20 cellular contexts compared by ENCODE assay signal in the genomic region with DNA sequence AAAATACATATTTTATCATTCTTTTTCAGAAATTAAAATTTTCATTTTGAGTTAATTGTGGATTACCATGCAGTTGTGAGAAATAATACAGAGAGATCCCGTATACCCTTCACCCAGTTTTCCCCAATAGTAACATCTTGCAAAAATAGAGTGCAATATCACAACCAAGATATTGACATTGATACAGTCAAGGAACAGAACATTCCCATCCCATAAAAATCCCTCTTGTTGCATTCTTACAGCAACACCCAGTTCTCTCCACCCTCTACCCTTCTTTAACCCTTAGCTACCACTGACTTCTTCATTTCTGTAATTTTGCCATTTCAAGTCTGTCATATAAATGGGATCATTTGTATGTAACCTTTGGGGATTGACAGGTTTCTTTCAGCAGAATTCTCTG. TPM values are rescaled to one million over a fixed set of nuclear protein-coding genes. Genes with fewer than 3 reads are reported as not detected.
DNase-seq lines count a peak whose midpoint lies in the region; ATAC-seq and TF ChIP-seq lines count a peak whose summit lies in the region.
"Had no signal": no experiment of that assay in that cellular context is flagged by ENCODE, and none has a peak within 500 bp of the region (broad histone marks: within the 10 kb centered on the region; RNA-seq: fewer than 3 reads in every experiment).

No MANE protein-coding gene starts in this region.

- H3K27ac ChIP-seq in BLaER1 (peak overlapping the region; percentile 97; the same call in 1 of the 2 replicates), right atrium auricular region (no peak overlapping the region)
- H3K27ac ChIP-seq: 22Rv1 had no signal

- H3K9me3 Mint-ChIP-seq in natural killer cell treated with Interleukin-12 subunit alpha and Interleukin-12 subunit beta and Interleukin-15 and Interleukin-18, amount 100 ng/mL, for 72 hours: no peaks in the 10 kb centered on the region
- H3K9me3 Mint-ChIP-seq: CD4-positive, alpha-beta T cell; CD8-positive, alpha-beta memory T cell; HFFc6 had no signal

- H3K27me3 Mint-ChIP-seq in natural killer cell treated with Interleukin-12 subunit alpha and Interleukin-12 subunit beta and Interleukin-15 and Interleukin-18, amount 100 ng/mL, for 72 hours: peaks cover 8 to 24% of the 10 kb centered on the region in 2 donors

- no peak overlapping the region for H3K27ac Mint-ChIP-seq in natural killer cell treated with Interleukin-12 subunit alpha and Interleukin-12 subunit beta and Interleukin-15 and Interleukin-18, amount 100 ng/mL, for 72 hours
- H3K27ac Mint-ChIP-seq: B cell; CD14-positive monocyte; CD4-positive, alpha-beta T cell; CD8-positive, alpha-beta memory T cell; HFFc6 had no signal

- H3K4me3 Mint-ChIP-seq in natural killer cell treated with Interleukin-12 subunit alpha and Interleukin-12 subunit beta and Interleukin-15 and Interleukin-18, amount 100 ng/mL, for 72 hours: no peak overlapping the region
- H3K4me3 Mint-ChIP-seq: B cell; CD14-positive monocyte; CD4-positive, alpha-beta T cell; CD8-positive, alpha-beta memory T cell; HFFc6 had no signal

- no peak for TF ChIP-seq CTCF in right atrium auricular region (IDR thresholded peaks at IDR 0.05)

- no peaks in the 10 kb centered on the region for H4K20me1 ChIP-seq in BLaER1
- H4K20me1 ChIP-seq: BLaER1 treated with 17β-estradiol and CSF1 and Interleukin-3, amounts not matched to agents 10 nM and 100 nM had no signal

- H3K4me2 ChIP-seq in BLaER1: no peak overlapping the region

- H3K4me1 Mint-ChIP-seq in natural killer cell treated with Interleukin-12 subunit alpha and Interleukin-12 subunit beta and Interleukin-15 and Interleukin-18, amount 100 ng/mL, for 72 hours (ENCODE audit: low read depth in 2 of 2): peaks cover 0 to 4% of the 10 kb centered on the region in 2 donors
- H3K4me1 Mint-ChIP-seq: B cell; CD14-positive monocyte; CD8-positive, alpha-beta memory T cell had no signal

- ATAC-seq in sciatic nerve: peak; percentile 60
- ATAC-seq in natural killer cell treated with Interleukin-12 subunit alpha and Interleukin-12 subunit beta and Interleukin-15 and Interleukin-18, amount 100 ng/mL, for 72 hours: no peak
- ATAC-seq in GM21390 (IDR thresholded peaks at IDR 0.05; ENCODE audit: unreplicated experiment): no peak
- ATAC-seq: GM12878 had no signal

- H3K36me3 Mint-ChIP-seq in natural killer cell treated with Interleukin-12 subunit alpha and Interleukin-12 subunit beta and Interleukin-15 and Interleukin-18, amount 100 ng/mL, for 72 hours: no peaks in the 10 kb centered on the region
- H3K36me3 Mint-ChIP-seq: CD14-positive monocyte; CD8-positive, alpha-beta memory T cell had no signal

- DNase-seq in adipocyte (ENCODE audit: low read depth) (no peak), sciatic nerve (ENCODE audit: low spot score) (no peak), right atrium auricular region (ENCODE audit: low spot score) (no peak)
- DNase-seq in natural killer cell treated with Interleukin-12 subunit alpha and Interleukin-12 subunit beta and Interleukin-15 and Interleukin-18, amount 100 ng/mL, for 72 hours (ENCODE audit: low spot score): no peak
- DNase-seq: CD4-positive, alpha-beta T cell; CD8-positive, alpha-beta memory T cell; DMS 273 treated with DMSO at 0.1 percent for 48 hours; DMS79; EL; GDM1; GOT3; HFFc6 had no signal

- no peak overlapping the region for H3K4me3 ChIP-seq in BLaER1
- no peak overlapping the region for H3K4me3 ChIP-seq in adipocyte (ENCODE audit: low read length)
- no peak overlapping the region for H3K4me3 ChIP-seq in right atrium auricular region
- H3K4me3 ChIP-seq: BLaER1 treated with 17β-estradiol and CSF1 and Interleukin-3, amounts not matched to agents 10 nM and 100 nM; GM12878; HAP-1 had no signal

- intact Hi-C loops in sciatic nerve (cut with DNase I): no loop called here

- no peak overlapping the region for H3K9ac ChIP-seq in BLaER1
- H3K9ac ChIP-seq in adipocyte (ENCODE audit: low read length): peak overlapping the region; percentile 15
- H3K9ac ChIP-seq: BLaER1 treated with 17β-estradiol and CSF1 and Interleukin-3, amounts not matched to agents 10 nM and 100 nM had no signal

- H3K4me1 ChIP-seq in BLaER1: peaks cover 61% of the 10 kb centered on the region
- H3K4me1 ChIP-seq in adipocyte (ENCODE audit: control insufficient read depth, insufficient read depth, low read length): peaks cover 10% of the 10 kb centered on the region
- H3K4me1 ChIP-seq in right atrium auricular region: no peaks in the 10 kb centered on the region

- H3K36me3 ChIP-seq in BLaER1: no peaks in the 10 kb centered on the region
- no peaks in the 10 kb centered on the region for H3K36me3 ChIP-seq in adipocyte (ENCODE audit: control insufficient read depth, insufficient read depth, low read length, severe bottlenecking)
- no peaks in the 10 kb centered on the region for H3K36me3 ChIP-seq in right atrium auricular region
- H3K36me3 ChIP-seq: BLaER1 treated with 17β-estradiol and CSF1 and Interleukin-3, amounts not matched to agents 10 nM and 100 nM; HAP-1 had no signal

- H3K27me3 ChIP-seq in BLaER1 (no peaks in the 10 kb centered on the region), adipocyte (replicated peaks; ENCODE audit: control insufficient read depth, insufficient read depth, low read length) (no peaks in the 10 kb centered on the region), right atrium auricular region (no peaks in the 10 kb centered on the region)
- H3K27me3 ChIP-seq: BLaER1 treated with 17β-estradiol and CSF1 and Interleukin-3, amounts not matched to agents 10 nM and 100 nM had no signal

- no peaks in the 10 kb centered on the region for H3K9me3 ChIP-seq in BLaER1
- H3K9me3 ChIP-seq in adipocyte (ENCODE audit: control insufficient read depth, low read length): no peaks in the 10 kb centered on the region
- no peaks in the 10 kb centered on the region for H3K9me3 ChIP-seq in right atrium auricular region
- H3K9me3 ChIP-seq: HAP-1 had no signal

RNA-seq across cellular contexts. Expression of a gene that starts 6.9 kb away (rescaled TPM):
- total RNA-seq in sciatic nerve: 142 TPM
- 1 to 10 TPM in 1 of 2 donors, not detected in 1; 4.7 TPM for total RNA-seq in natural killer cell treated with Interleukin-12 subunit alpha and Interleukin-12 subunit beta and Interleukin-15 and Interleukin-18, amount 100 ng/mL, for 72 hours
- 10 to 100 TPM; 27.7 to 40.1 TPM for total RNA-seq in right atrium auricular region

Comparison
In these comparisons a context has a peak if more than half of its experiments do, and no peak if none do; other contexts are left out.
1. RNA of a gene that starts 6.9 kb away (total RNA-seq): 142 TPM in sciatic nerve (single experiment) and 27.7 to 40.1 TPM in right atrium auricular region; 4.7 TPM in natural killer cell treated with Interleukin-12 subunit alpha and Interleukin-12 subunit beta and Interleukin-15 and Interleukin-18, amount 100 ng/mL, for 72 hours; every median in the first group is over 4 times any median in the second.